ENCODE assay signal across 8 cellular contexts in the genomic region with DNA sequence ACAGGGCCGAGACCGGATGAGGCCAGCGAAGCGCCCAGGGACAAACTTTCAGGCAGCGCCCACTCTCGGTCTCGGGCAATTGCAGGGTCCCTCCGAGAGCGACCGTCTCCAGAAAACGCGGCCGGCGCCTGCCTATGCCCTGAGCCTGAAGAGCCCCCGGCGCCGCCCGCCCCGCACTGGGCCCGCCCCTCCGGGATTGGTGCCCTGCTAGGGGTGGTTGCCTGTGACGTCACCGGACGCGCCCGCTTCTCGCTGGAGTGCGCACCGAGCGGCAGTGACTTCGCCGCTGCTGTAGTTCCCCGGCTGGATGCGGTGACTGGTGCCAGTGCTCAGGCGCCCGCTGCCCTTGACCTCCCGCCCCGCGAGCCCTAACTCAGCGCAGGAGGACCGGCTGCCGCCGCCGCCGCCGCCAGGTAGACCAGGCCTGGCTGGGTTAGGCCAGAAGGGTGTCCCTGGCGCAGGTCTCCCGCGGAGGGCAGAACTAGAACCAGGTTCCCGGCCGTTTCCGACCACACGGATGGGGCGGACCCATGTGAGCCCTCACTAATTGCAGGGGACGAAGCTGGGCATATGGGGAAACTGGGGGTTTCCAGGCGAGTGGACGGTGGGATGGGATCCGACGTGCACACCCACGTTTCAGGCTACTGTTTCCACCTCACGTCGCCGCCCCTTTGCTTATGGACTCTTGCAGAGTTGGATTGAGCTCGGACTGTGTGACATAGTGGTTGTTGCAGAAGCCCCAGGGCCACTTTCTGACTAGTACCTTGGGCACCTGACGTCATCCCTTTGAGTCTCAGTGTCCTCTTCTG. TPM values are rescaled to one million over a fixed set of nuclear protein-coding genes. Genes with fewer than 3 reads are reported as not detected.
DNase-seq lines count a peak whose midpoint lies in the region; ATAC-seq and TF ChIP-seq lines count a peak whose summit lies in the region.
"Not testable (repeated sequence)": the region's sequence is repeated elsewhere in the genome, so short reads cannot be mapped to it uniquely, and the experiment has no call there.

No MANE protein-coding gene starts in this region.

- H3K9me3 Mint-ChIP-seq in MCF 10A (ENCODE audit: unreplicated experiment); stimulated activated naive CD8-positive, alpha-beta T cell treated with anti-CD3 and anti-CD28 coated beads, Interleukin-15, amount 100 ng/mL, for 72 hours: not testable (repeated sequence)

- H3K27me3 Mint-ChIP-seq in MCF 10A (ENCODE audit: insufficient read depth, unreplicated experiment), result not testable (repeated sequence)
- H3K27me3 Mint-ChIP-seq in stimulated activated naive CD8-positive, alpha-beta T cell treated with anti-CD3 and anti-CD28 coated beads, Interleukin-15, amount 100 ng/mL, for 72 hours, result peaks cover 11% of the 10 kb centered on the region

- not testable (repeated sequence) for H3K4me1 Mint-ChIP-seq in MCF 10A (ENCODE audit: insufficient read depth, unreplicated experiment)
- H3K4me1 Mint-ChIP-seq in stimulated activated naive CD8-positive, alpha-beta T cell treated with anti-CD3 and anti-CD28 coated beads, Interleukin-15, amount 100 ng/mL, for 72 hours, result peaks cover 22% of the 10 kb centered on the region

- H2AFZ ChIP-seq in parathyroid adenoma, result peak overlapping the region; percentile 97

- CTCF ChIA-PET in MCF 10A (lab: Yijun Ruan, JAX), result interaction anchor here (0.7 to 1.1 kb wide), 2 partner anchors 18 to 163 kb away, joined by 3 read pairs; no protein-coding TSS in a partner anchor

- peak overlapping the region; percentile 85 for H3K27ac Mint-ChIP-seq in MCF 10A (ENCODE audit: low read depth, unreplicated experiment)
- H3K27ac Mint-ChIP-seq in stimulated activated naive CD8-positive, alpha-beta T cell treated with anti-CD3 and anti-CD28 coated beads, Interleukin-15, amount 100 ng/mL, for 72 hours, result peak overlapping the region; percentile 74 to 93

- H3K4me3 ChIP-seq in right cardiac atrium (ENCODE audit: low read length) (peak overlapping the region; percentile 21), parathyroid adenoma (ENCODE audit: low read depth, low read length) (peak overlapping the region; percentile 52)

- H3K36me3 Mint-ChIP-seq in MCF 10A (ENCODE audit: insufficient read depth, unreplicated experiment), result not testable (repeated sequence)

- TF ChIP-seq CTCF in MCF 10A (IDR thresholded peaks at IDR 0.05; ENCODE audit: unreplicated experiment); parathyroid adenoma (IDR thresholded peaks at IDR 0.05): not testable (repeated sequence)

- POLR2A ChIA-PET in MCF 10A (lab: Yijun Ruan, JAX), result not testable (repeated sequence)

- not testable (repeated sequence) for H3K9me3 ChIP-seq in right cardiac atrium (ENCODE audit: control insufficient read depth, low read length); parathyroid adenoma (ENCODE audit: control insufficient read depth, low read length)

- H3K4me3 Mint-ChIP-seq in MCF 10A (ENCODE audit: unreplicated experiment), result peak overlapping the region; percentile 71
- peak overlapping the region; percentile 81 to 84 for H3K4me3 Mint-ChIP-seq in stimulated activated naive CD8-positive, alpha-beta T cell treated with anti-CD3 and anti-CD28 coated beads, Interleukin-15, amount 100 ng/mL, for 72 hours

- DNase-seq in ELR (ENCODE audit: low read depth) (peak; percentile 86), HS-5 (ENCODE audit: low read depth) (peak; percentile 42), MCF 10A (ENCODE audit: unreplicated experiment) (peak; percentile 85), right cardiac atrium (peak; percentile 98 to 99 (median 99))
- peak; percentile 94 for DNase-seq in activated CD4-positive, alpha-beta T cell treated with anti-CD3 and anti-CD28 coated beads for 1 hour
- DNase-seq in stimulated activated naive CD8-positive, alpha-beta T cell treated with anti-CD3 and anti-CD28 coated beads, Interleukin-15, amount 100 ng/mL, for 72 hours, result peak; percentile 92

- peak; percentile 98 for ATAC-seq in GM21737 (IDR thresholded peaks at IDR 0.05; ENCODE audit: unreplicated experiment)
- peak; percentile 100 for ATAC-seq in right cardiac atrium
- peak; percentile 99 for ATAC-seq in stimulated activated naive CD8-positive, alpha-beta T cell treated with anti-CD3 and anti-CD28 coated beads, Interleukin-15, amount 100 ng/mL, for 72 hours

- intact Hi-C loops in MCF 10A (cut with micrococcal nuclease); right cardiac atrium (cut with DNase I): not testable (repeated sequence)

- H3K27me3 ChIP-seq in right cardiac atrium (ENCODE audit: control insufficient read depth, insufficient read depth); parathyroid adenoma (ENCODE audit: control insufficient read depth, insufficient read depth, low read length): not testable (repeated sequence)

- not testable (repeated sequence) for H3K4me1 ChIP-seq in right cardiac atrium (ENCODE audit: control insufficient read depth, insufficient read depth, low read length); parathyroid adenoma

- H3K36me3 ChIP-seq in parathyroid adenoma (ENCODE audit: control insufficient read depth, insufficient read depth, low read length), result not testable (repeated sequence)

- H3K9ac ChIP-seq in parathyroid adenoma, result not testable (repeated sequence)

- peak overlapping the region; percentile 62 for H3K4me2 ChIP-seq in parathyroid adenoma (ENCODE audit: low read length)

- H3K79me2 ChIP-seq in parathyroid adenoma, result not testable (repeated sequence)

- H3K27ac ChIP-seq in right cardiac atrium (ENCODE audit: low read length), result peak overlapping the region; percentile 36
- peak overlapping the region; percentile 45 for H3K27ac ChIP-seq in parathyroid adenoma

- WGBS in right cardiac atrium, result under 1% methylated on average over 34 of the region's 65 CpGs

- not testable (repeated sequence) for BruUV-seq in MCF 10A (replicated peaks; lab: Mats Ljungman, UMichigan)

RNA-seq across cellular contexts. Expression of gene ANKRD36C, which starts 18.9 kb away (rescaled TPM):
- 14.5 TPM in 2 replicates for total RNA-seq in MCF 10A (2022)
- total RNA-seq in right cardiac atrium, result 10 to 100 TPM; 10.2 to 11.2 (median 10.6) TPM
- 3.1 TPM for polyA plus RNA-seq in right cardiac atrium

RNA-seq across cellular contexts. Expression of gene GPAT2, which starts 24.2 kb away (rescaled TPM):
- total RNA-seq in MCF 10A (2022), result not detected in 2 replicates
- total RNA-seq in right cardiac atrium, result 1 to 10 TPM; 1.7 to 3.1 (median 2.0) TPM
- polyA plus RNA-seq in right cardiac atrium, result 1.1 TPM

Comparison
In these comparisons a context has a peak if more than half of its experiments do, and no peak if none do; other contexts are left out.
1. Peak in every context shown above with its lines: DNase-seq, ATAC-seq, H3K4me3 ChIP-seq and H3K27ac ChIP-seq.
2. DNase-seq: peak in every context shown above with its lines; median percentile 99 in right cardiac atrium; 94 in activated CD4-positive, alpha-beta T cell treated with anti-CD3 and anti-CD28 coated beads for 1 hour; 92 in stimulated activated naive CD8-positive, alpha-beta T cell treated with anti-CD3 and anti-CD28 coated beads, Interleukin-15, amount 100 ng/mL, for 72 hours; 86 in ELR; 85 in MCF 10A; 42 in HS-5.